1 cellular context compared by ENCODE assay signal in the genomic region with DNA sequence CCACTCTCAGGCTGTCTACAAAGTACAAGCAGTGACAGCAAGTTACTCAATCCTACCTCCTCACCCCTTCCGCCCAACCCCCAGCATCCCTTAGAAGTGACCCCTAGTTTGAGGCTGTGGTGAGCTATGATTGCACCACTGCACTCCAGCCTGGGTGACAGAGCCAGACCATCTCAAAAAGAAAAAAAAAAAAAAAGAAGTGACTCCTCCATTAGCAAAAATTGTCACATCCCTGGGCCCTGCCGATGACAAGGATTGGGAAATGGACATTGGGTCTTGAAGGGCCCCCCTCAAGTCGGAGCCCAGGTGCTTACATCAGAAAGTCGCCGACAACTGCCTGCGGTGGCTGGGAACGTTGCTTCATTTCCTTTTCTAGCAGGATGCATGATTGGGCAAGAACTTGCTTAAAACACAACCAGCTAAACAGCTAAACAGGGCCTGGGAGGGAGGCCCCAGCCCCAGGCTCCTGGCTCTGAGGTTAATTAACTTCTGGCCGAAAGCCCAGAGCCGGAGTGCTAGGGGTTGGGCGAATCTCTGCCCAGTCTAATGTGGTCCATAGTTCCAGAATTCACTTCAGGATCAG.
TF ChIP-seq lines count a peak whose summit lies in the region.

No MANE protein-coding gene starts in this region.

TF ChIP-seq in GM12878, 131 proteins besides CTCF, POLR2A, EP300 and RAD21:
- TF ChIP-seq TCF7 (IDR thresholded peaks at IDR 0.05; ENCODE audit: borderline replicate concordance) (no peak; the same call in 1 of the 2 replicates), CEBPB (IDR thresholded peaks at IDR 0.05; ENCODE audit: borderline replicate concordance in 1 of 2, low read depth in 2 of 2, low read length in 2 of 2) (peak in 1 of 2 experiments; percentile 85; a peak in 2 of 4 replicates), SUPT20H (IDR thresholded peaks at IDR 0.05; ENCODE audit: borderline replicate concordance, control insufficient read depth, low read depth, low read length) (no peak), MXI1 (IDR thresholded peaks at IDR 0.05; ENCODE audit: low read depth, low read length) (no peak), RBBP5 (conservative IDR thresholded peaks at IDR 0.05) (no peak), RUNX3 (IDR thresholded peaks at IDR 0.05; ENCODE audit: low read length) (peak; percentile 90), PAX5 (IDR thresholded peaks at IDR 0.05; ENCODE audit: borderline replicate concordance, low read depth, low read length) (peak; percentile 13; the same call in 1 of the 2 replicates), NFXL1 (IDR thresholded peaks at IDR 0.05; ENCODE audit: borderline replicate concordance) (no peak), PKNOX1 (IDR thresholded peaks at IDR 0.05) (peak; percentile 46), KLF5 (IDR thresholded peaks at IDR 0.05; ENCODE audit: partially characterized antibody) (no peak), TCF3 (IDR thresholded peaks at IDR 0.05; ENCODE audit: borderline replicate concordance, insufficient read depth, low read depth, low read length) (peak; percentile 52; the same call in 1 of the 2 replicates), RFX5 (IDR thresholded peaks at IDR 0.05; ENCODE audit: low read depth, low read length) (no peak), ETV6 (conservative IDR thresholded peaks at IDR 0.05 in 1 of 2, IDR thresholded peaks at IDR 0.05 in 1 of 2; ENCODE audit: borderline replicate concordance in 1 of 2, low read depth in 1 of 2) (0 out of 4 replicates have a peak, but pooled peaks of 1 of the 2 experiments have one; percentile 16), NR2C1 (IDR thresholded peaks at IDR 0.05) (no peak), SMARCA5 (IDR thresholded peaks at IDR 0.05) (no peak), ATF7 (IDR thresholded peaks at IDR 0.05; ENCODE audit: low read depth) (peak; percentile 63), POU2F2 (IDR thresholded peaks at IDR 0.05; ENCODE audit: borderline replicate concordance, low read depth, low read length) (no peak), IKZF2 (IDR thresholded peaks at IDR 0.05) (peak; percentile 35 to 40; a peak in 3 of 4 replicates), CBFB (IDR thresholded peaks at IDR 0.05; ENCODE audit: low read depth) (peak; percentile 76), JUND (IDR thresholded peaks at IDR 0.05; ENCODE audit: low read depth, low read length) (no peak), YY1 (IDR thresholded peaks at IDR 0.05; ENCODE audit: low read depth, low read length) (no peak), HCFC1 (IDR thresholded peaks at IDR 0.05; ENCODE audit: low read length) (no peak), BACH1 (IDR thresholded peaks at IDR 0.05; ENCODE audit: borderline replicate concordance) (0 out of 2 replicates have a peak, but pooled peaks have one; percentile 28), POLR2AphosphoS5 (IDR thresholded peaks at IDR 0.05; ENCODE audit: low read length) (0 out of 2 replicates have a peak, but pooled peaks have one; percentile 31), IKZF1 (conservative IDR thresholded peaks at IDR 0.05) (peak; percentile 36), CREB1 (IDR thresholded peaks at IDR 0.05; ENCODE audit: low read depth) (peak; percentile 68; the same call in 1 of the 2 replicates), CHD2 (IDR thresholded peaks at IDR 0.05; ENCODE audit: borderline replicate concordance, low read depth, low read length) (0 out of 2 replicates have a peak, but pooled peaks have one; percentile 38), ZBED1 (IDR thresholded peaks at IDR 0.05; ENCODE audit: borderline replicate concordance) (peak; percentile 99), ZBTB4 (CRISPR knock-in tag; IDR thresholded peaks at IDR 0.05) (no peak), NBN (IDR thresholded peaks at IDR 0.05) (peak; percentile 37; the same call in 1 of the 2 replicates), HDAC2 (IDR thresholded peaks at IDR 0.05) (no peak), FOXK2 (IDR thresholded peaks at IDR 0.05) (no peak), EED (IDR thresholded peaks at IDR 0.05; ENCODE audit: low read depth) (peak; percentile 85), GATAD2B (conservative IDR thresholded peaks at IDR 0.05; ENCODE audit: low read depth) (no peak), DPF2 (IDR thresholded peaks at IDR 0.05) (0 out of 2 replicates have a peak, but pooled peaks have one; percentile 13), ZNF687 (IDR thresholded peaks at IDR 0.05) (0 out of 2 replicates have a peak, but pooled peaks have one; percentile 28), TARDBP (IDR thresholded peaks at IDR 0.05; ENCODE audit: borderline replicate concordance) (no peak), MEF2B (IDR thresholded peaks at IDR 0.05; ENCODE audit: partially characterized antibody, poor library complexity, severe bottlenecking) (peak; percentile 23), CREM (IDR thresholded peaks at IDR 0.05; ENCODE audit: low read depth) (peak; percentile 56; the same call in 1 of the 2 replicates), SRF (IDR thresholded peaks at IDR 0.05; ENCODE audit: low read depth in 2 of 2, low read length in 2 of 2) (no peak), ZNF384 (IDR thresholded peaks at IDR 0.05; ENCODE audit: borderline replicate concordance, low read depth, low read length) (peak; percentile 57), HDGF (IDR thresholded peaks at IDR 0.05) (peak; percentile 48; the same call in 1 of the 2 replicates), JUNB (IDR thresholded peaks at IDR 0.05) (peak; percentile 45; the same call in 1 of the 2 replicates), MTA2 (IDR thresholded peaks at IDR 0.05; ENCODE audit: low read depth) (peak; percentile 53; the same call in 1 of the 2 replicates), BCL11A (IDR thresholded peaks at IDR 0.05; ENCODE audit: low read depth, low read length) (peak; percentile 16; the same call in 1 of the 2 replicates), TBL1XR1 (IDR thresholded peaks at IDR 0.05; ENCODE audit: low read depth, low read length) (0 out of 2 replicates have a peak, but pooled peaks have one; percentile 43), ATF3 (IDR thresholded peaks at IDR 0.05; ENCODE audit: borderline replicate concordance, extremely low read depth, low read depth, low read length) (no peak), SIX5 (IDR thresholded peaks at IDR 0.05; ENCODE audit: low read depth, low read length, severe bottlenecking) (no peak), SMAD5 (IDR thresholded peaks at IDR 0.05; ENCODE audit: low read depth) (no peak), NFIC (IDR thresholded peaks at IDR 0.05; ENCODE audit: low read depth, low read length) (peak; percentile 63)
- TF ChIP-seq, protein P1, sequence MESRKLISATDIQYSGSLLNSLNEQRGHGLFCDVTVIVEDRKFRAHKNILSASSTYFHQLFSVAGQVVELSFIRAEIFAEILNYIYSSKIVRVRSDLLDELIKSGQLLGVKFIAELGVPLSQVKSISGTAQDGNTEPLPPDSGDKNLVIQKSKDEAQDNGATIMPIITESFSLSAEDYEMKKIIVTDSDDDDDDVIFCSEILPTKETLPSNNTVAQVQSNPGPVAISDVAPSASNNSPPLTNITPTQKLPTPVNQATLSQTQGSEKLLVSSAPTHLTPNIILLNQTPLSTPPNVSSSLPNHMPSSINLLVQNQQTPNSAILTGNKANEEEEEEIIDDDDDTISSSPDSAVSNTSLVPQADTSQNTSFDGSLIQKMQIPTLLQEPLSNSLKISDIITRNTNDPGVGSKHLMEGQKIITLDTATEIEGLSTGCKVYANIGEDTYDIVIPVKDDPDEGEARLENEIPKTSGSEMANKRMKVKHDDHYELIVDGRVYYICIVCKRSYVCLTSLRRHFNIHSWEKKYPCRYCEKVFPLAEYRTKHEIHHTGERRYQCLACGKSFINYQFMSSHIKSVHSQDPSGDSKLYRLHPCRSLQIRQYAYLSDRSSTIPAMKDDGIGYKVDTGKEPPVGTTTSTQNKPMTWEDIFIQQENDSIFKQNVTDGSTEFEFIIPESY (IDR thresholded peaks at IDR 0.05), result no peak
- TF ChIP-seq, protein P2, sequence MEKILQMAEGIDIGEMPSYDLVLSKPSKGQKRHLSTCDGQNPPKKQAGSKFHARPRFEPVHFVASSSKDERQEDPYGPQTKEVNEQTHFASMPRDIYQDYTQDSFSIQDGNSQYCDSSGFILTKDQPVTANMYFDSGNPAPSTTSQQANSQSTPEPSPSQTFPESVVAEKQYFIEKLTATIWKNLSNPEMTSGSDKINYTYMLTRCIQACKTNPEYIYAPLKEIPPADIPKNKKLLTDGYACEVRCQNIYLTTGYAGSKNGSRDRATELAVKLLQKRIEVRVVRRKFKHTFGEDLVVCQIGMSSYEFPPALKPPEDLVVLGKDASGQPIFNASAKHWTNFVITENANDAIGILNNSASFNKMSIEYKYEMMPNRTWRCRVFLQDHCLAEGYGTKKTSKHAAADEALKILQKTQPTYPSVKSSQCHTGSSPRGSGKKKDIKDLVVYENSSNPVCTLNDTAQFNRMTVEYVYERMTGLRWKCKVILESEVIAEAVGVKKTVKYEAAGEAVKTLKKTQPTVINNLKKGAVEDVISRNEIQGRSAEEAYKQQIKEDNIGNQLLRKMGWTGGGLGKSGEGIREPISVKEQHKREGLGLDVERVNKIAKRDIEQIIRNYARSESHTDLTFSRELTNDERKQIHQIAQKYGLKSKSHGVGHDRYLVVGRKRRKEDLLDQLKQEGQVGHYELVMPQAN (conservative IDR thresholded peaks at IDR 0.05), result no peak
